In the genomic region with DNA sequence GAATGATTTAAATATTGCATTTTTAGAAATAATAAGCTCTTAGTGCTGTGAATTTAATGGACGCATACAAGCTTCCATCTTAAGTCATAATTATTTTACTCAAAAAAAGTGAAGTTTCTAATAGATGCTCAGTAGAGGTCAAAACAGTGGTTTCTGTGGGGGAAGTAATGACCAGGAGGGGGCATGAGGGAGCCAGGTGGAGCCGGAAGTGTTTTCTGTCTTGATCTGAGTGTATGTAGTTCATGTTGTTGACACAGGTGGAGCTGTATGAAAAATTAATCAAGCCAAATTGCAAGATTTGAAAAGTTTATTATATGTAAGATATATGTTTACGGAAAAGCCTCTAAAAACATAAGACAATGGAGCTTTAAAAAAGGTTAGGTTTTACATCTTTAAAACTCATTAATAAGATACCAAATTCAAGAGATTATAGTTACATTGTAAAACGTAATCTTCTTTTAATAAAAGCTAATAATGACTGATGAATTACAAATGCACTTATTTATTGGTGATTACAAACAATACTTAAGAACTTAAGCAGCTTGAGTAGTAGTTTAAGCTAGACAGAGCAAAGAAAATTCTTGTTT, we compare ENCODE assay signal across 8 cellular contexts.
DNase-seq lines count a peak whose midpoint lies in the region; ATAC-seq and TF ChIP-seq lines count a peak whose summit lies in the region.

No MANE protein-coding gene starts in this region.

- no peaks in the 10 kb centered on the region for H3K9me2 ChIP-seq in neural cell (ENCODE audit: insufficient read depth, low read length)

- no peaks in the 10 kb centered on the region for H3K27me3 ChIP-seq in neural cell (ENCODE audit: insufficient read depth, low read depth, low read length)

- in situ Hi-C loops in GM13977 (cut with MboI; ENCODE audit: low pct_unique_long_range_greater_than_20kb, low sequenced_read_pairs, unreplicated experiment), result loop anchor here (10.0 kb wide), 2 partner anchors 75 to 155 kb away; a partner anchor contains a TSS

- no peak for TF ChIP-seq EP300 in neural cell (conservative IDR thresholded peaks at IDR 0.05; ENCODE audit: poor library complexity, severe bottlenecking)

- H3K4me2 ChIP-seq in neural cell (ENCODE audit: low read length), result no peak overlapping the region

- H3K9ac ChIP-seq in neural cell (ENCODE audit: low read length), result no peak overlapping the region

- H3K79me2 ChIP-seq in neural cell (replicated peaks; ENCODE audit: insufficient read depth, low read length), result no peaks in the 10 kb centered on the region

- H4K20me1 ChIP-seq in neural cell (ENCODE audit: insufficient read depth), result no peaks in the 10 kb centered on the region

- H3K36me3 ChIP-seq in neural cell (ENCODE audit: insufficient read depth, low read length), result no peaks in the 10 kb centered on the region

- H2AFZ ChIP-seq in neural cell (ENCODE audit: low read depth, low read length), result no peak overlapping the region

- H3K4me3 ChIP-seq in WI38 (ENCODE audit: low read depth, low read length) (no peak overlapping the region), coronary artery (no peak overlapping the region), neural cell (ENCODE audit: low read length) (no peak overlapping the region)

- peak; percentile 98 for ATAC-seq in HG02763 (IDR thresholded peaks at IDR 0.05; ENCODE audit: unreplicated experiment)

- no peaks in the 10 kb centered on the region for H3F3A ChIP-seq in neural cell (ENCODE audit: insufficient read depth, low read length, poor library complexity, severe bottlenecking)

- H3K27ac ChIP-seq in coronary artery (no peak overlapping the region), neural cell (ENCODE audit: low read length) (no peak overlapping the region)

- peak; percentile 71 for TF ChIP-seq CTCF in GM13977 (IDR thresholded peaks at IDR 0.05; ENCODE audit: extremely low read depth, insufficient read depth, missing control alignments)
- TF ChIP-seq CTCF in WI38 (IDR thresholded peaks at IDR 0.05; ENCODE audit: low read depth, low read length), result peak; percentile 57
- peak; percentile 35 for TF ChIP-seq CTCF in coronary artery (IDR thresholded peaks at IDR 0.05)
- TF ChIP-seq CTCF in neural cell (IDR thresholded peaks at IDR 0.05; ENCODE audit: poor library complexity, severe bottlenecking), result peak; percentile 72

- no peaks in the 10 kb centered on the region for H3K9me3 ChIP-seq in neural cell (ENCODE audit: low read length)

- DNase-seq in AG08395 (ENCODE audit: low spot score), result peak; percentile 59
- DNase-seq in GM13977 (ENCODE audit: low spot score), result peak; percentile 80
- DNase-seq in NCI-H1048 (lab: John Stamatoyannopoulos, UW), result peak; percentile 19
- no peak for DNase-seq in coronary artery (ENCODE audit: low spot score)
- DNase-seq in occipital lobe (lab: John Stamatoyannopoulos, UW), result no peak

- peak; percentile 66 for TF ChIP-seq RAD21 in neural cell (conservative IDR thresholded peaks at IDR 0.05)

TF ChIP-seq in neural cell, 6 proteins besides CTCF, POLR2A, EP300 and RAD21:
- no peak for TF ChIP-seq EZH2 (IDR thresholded peaks at IDR 0.05; ENCODE audit: borderline replicate concordance, insufficient read depth, low read length, poor library complexity, severe bottlenecking)
- peak; percentile 74 for TF ChIP-seq SMC3 (conservative IDR thresholded peaks at IDR 0.05; ENCODE audit: poor library complexity)

Comparison
In these comparisons a context has a peak if more than half of its experiments do, and no peak if none do; other contexts are left out.
1. DNase-seq: peak in AG08395 (single experiment), GM13977 (single experiment) and NCI-H1048 (single experiment); none in coronary artery (single experiment) and occipital lobe (single experiment).
2. Peak in every context shown above with its lines, with median percentiles within 50 percentile points of each other: CTCF ChIP-seq.